In genomic region chr1:173868266-173869107, GRCh38 we compare ENCODE assay signal across 1 cellular context.
A peak's percentile ranks its signal among the peaks of the same experiment; 100 is the strongest.
TF ChIP-seq lines count a peak whose summit lies in the region.

A gene with protein sequence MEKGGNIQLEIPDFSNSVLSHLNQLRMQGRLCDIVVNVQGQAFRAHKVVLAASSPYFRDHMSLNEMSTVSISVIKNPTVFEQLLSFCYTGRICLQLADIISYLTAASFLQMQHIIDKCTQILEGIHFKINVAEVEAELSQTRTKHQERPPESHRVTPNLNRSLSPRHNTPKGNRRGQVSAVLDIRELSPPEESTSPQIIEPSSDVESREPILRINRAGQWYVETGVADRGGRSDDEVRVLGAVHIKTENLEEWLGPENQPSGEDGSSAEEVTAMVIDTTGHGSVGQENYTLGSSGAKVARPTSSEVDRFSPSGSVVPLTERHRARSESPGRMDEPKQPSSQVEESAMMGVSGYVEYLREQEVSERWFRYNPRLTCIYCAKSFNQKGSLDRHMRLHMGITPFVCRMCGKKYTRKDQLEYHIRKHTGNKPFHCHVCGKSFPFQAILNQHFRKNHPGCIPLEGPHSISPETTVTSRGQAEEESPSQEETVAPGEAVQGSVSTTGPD (plus strand): TSS chr1:173868380. CDS start chr1:173870226, 1,846 bp downstream.

TF ChIP-seq in K562, 482 proteins besides CTCF, POLR2A, EP300 and RAD21 (continued from another document and continues in another):
- TF ChIP-seq E2F1 (CRISPR knock-in tag; IDR thresholded peaks at IDR 0.05): peak; percentile 41; the same call in 1 of the 2 replicates
- no peak for TF ChIP-seq ARID2 (IDR thresholded peaks at IDR 0.05)
- TF ChIP-seq, protein P1, sequence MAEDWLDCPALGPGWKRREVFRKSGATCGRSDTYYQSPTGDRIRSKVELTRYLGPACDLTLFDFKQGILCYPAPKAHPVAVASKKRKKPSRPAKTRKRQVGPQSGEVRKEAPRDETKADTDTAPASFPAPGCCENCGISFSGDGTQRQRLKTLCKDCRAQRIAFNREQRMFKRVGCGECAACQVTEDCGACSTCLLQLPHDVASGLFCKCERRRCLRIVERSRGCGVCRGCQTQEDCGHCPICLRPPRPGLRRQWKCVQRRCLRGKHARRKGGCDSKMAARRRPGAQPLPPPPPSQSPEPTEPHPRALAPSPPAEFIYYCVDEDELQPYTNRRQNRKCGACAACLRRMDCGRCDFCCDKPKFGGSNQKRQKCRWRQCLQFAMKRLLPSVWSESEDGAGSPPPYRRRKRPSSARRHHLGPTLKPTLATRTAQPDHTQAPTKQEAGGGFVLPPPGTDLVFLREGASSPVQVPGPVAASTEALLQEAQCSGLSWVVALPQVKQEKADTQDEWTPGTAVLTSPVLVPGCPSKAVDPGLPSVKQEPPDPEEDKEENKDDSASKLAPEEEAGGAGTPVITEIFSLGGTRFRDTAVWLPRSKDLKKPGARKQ (CRISPR knock-in tag; IDR thresholded peaks at IDR 0.05): no peak
- TF ChIP-seq BACH1 (tag; IDR thresholded peaks at IDR 0.05): no peak
- 0 out of 2 replicates have a peak, but pooled peaks have one; percentile 21 for TF ChIP-seq ELF4 (CRISPR knock-in tag; IDR thresholded peaks at IDR 0.05)
- TF ChIP-seq, protein P2, sequence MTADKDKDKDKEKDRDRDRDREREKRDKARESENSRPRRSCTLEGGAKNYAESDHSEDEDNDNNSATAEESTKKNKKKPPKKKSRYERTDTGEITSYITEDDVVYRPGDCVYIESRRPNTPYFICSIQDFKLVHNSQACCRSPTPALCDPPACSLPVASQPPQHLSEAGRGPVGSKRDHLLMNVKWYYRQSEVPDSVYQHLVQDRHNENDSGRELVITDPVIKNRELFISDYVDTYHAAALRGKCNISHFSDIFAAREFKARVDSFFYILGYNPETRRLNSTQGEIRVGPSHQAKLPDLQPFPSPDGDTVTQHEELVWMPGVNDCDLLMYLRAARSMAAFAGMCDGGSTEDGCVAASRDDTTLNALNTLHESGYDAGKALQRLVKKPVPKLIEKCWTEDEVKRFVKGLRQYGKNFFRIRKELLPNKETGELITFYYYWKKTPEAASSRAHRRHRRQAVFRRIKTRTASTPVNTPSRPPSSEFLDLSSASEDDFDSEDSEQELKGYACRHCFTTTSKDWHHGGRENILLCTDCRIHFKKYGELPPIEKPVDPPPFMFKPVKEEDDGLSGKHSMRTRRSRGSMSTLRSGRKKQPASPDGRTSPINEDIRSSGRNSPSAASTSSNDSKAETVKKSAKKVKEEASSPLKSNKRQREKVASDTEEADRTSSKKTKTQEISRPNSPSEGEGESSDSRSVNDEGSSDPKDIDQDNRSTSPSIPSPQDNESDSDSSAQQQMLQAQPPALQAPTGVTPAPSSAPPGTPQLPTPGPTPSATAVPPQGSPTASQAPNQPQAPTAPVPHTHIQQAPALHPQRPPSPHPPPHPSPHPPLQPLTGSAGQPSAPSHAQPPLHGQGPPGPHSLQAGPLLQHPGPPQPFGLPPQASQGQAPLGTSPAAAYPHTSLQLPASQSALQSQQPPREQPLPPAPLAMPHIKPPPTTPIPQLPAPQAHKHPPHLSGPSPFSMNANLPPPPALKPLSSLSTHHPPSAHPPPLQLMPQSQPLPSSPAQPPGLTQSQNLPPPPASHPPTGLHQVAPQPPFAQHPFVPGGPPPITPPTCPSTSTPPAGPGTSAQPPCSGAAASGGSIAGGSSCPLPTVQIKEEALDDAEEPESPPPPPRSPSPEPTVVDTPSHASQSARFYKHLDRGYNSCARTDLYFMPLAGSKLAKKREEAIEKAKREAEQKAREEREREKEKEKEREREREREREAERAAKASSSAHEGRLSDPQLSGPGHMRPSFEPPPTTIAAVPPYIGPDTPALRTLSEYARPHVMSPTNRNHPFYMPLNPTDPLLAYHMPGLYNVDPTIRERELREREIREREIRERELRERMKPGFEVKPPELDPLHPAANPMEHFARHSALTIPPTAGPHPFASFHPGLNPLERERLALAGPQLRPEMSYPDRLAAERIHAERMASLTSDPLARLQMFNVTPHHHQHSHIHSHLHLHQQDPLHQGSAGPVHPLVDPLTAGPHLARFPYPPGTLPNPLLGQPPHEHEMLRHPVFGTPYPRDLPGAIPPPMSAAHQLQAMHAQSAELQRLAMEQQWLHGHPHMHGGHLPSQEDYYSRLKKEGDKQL (CRISPR knock-in tag; IDR thresholded peaks at IDR 0.05; ENCODE audit: borderline replicate concordance): no peak
- peak; percentile 72 for TF ChIP-seq LEF1 (IDR thresholded peaks at IDR 0.05)
- no peak for TF ChIP-seq ZNF3 (CRISPR knock-in tag; IDR thresholded peaks at IDR 0.05)
- TF ChIP-seq, protein P3, sequence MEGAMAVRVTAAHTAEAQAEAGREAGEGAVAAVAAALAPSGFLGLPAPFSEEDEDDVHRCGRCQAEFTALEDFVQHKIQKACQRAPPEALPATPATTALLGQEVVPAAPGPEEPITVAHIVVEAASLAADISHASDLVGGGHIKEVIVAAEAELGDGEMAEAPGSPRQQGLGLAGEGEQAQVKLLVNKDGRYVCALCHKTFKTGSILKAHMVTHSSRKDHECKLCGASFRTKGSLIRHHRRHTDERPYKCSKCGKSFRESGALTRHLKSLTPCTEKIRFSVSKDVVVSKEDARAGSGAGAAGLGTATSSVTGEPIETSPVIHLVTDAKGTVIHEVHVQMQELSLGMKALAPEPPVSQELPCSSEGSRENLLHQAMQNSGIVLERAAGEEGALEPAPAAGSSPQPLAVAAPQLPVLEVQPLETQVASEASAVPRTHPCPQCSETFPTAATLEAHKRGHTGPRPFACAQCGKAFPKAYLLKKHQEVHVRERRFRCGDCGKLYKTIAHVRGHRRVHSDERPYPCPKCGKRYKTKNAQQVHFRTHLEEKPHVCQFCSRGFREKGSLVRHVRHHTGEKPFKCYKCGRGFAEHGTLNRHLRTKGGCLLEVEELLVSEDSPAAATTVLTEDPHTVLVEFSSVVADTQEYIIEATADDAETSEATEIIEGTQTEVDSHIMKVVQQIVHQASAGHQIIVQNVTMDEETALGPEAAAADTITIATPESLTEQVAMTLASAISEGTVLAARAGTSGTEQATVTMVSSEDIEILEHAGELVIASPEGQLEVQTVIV (CRISPR knock-in tag; IDR thresholded peaks at IDR 0.05; ENCODE audit: borderline replicate concordance): no peak
- no peak for TF ChIP-seq JUNB (CRISPR knock-in tag; conservative IDR thresholded peaks at IDR 0.05)
- TF ChIP-seq ZNF217 (CRISPR knock-in tag; IDR thresholded peaks at IDR 0.05): no peak
- TF ChIP-seq JUND (IDR thresholded peaks at IDR 0.05; ENCODE audit: borderline replicate concordance, low read depth, low read length): 0 out of 2 replicates have a peak, but pooled peaks have one; percentile 8
- no peak; the same call in 2 of the 3 replicates for TF ChIP-seq JUND (tag; IDR thresholded peaks at IDR 0.05; ENCODE audit: borderline replicate concordance, low read depth, low read length)
- TF ChIP-seq FOXJ3 (CRISPR knock-in tag; IDR thresholded peaks at IDR 0.05): no peak
- 0 out of 2 replicates have a peak, but pooled peaks have one; percentile 38 for TF ChIP-seq LARP7 (IDR thresholded peaks at IDR 0.05)
- peak in 1 of 2 experiments; percentile 80; a peak in 1 of 4 replicates for TF ChIP-seq KDM1A (IDR thresholded peaks at IDR 0.05)
- no peak for TF ChIP-seq POLR2B (IDR thresholded peaks at IDR 0.05; ENCODE audit: low read depth, partially characterized antibody)
- TF ChIP-seq UBTF (IDR thresholded peaks at IDR 0.05; ENCODE audit: borderline replicate concordance in 1 of 2, low read depth in 2 of 2, low read length in 2 of 2): no peak
- TF ChIP-seq FOXK1 (CRISPR knock-in tag; IDR thresholded peaks at IDR 0.05; ENCODE audit: borderline replicate concordance): no peak
- TF ChIP-seq HLTF (IDR thresholded peaks at IDR 0.05): peak; percentile 61
- peak; percentile 25 for TF ChIP-seq TAL1 (IDR thresholded peaks at IDR 0.05)
- TF ChIP-seq ARID3A (IDR thresholded peaks at IDR 0.05; ENCODE audit: borderline replicate concordance, low read depth, low read length): no peak
- no peak for TF ChIP-seq RFX5 (IDR thresholded peaks at IDR 0.05; ENCODE audit: low read depth, low read length)
- TF ChIP-seq TSC22D4 (tag; IDR thresholded peaks at IDR 0.05): no peak
- no peak for TF ChIP-seq CCAR2 (IDR thresholded peaks at IDR 0.05; ENCODE audit: low read depth, low read length)
- peak; percentile 46; the same call in 1 of the 2 replicates for TF ChIP-seq ZSCAN32 (CRISPR knock-in tag; IDR thresholded peaks at IDR 0.05)
- peak; percentile 50 for TF ChIP-seq BRD9 (IDR thresholded peaks at IDR 0.05; ENCODE audit: low read depth, partially characterized antibody)
- TF ChIP-seq, protein P4, sequence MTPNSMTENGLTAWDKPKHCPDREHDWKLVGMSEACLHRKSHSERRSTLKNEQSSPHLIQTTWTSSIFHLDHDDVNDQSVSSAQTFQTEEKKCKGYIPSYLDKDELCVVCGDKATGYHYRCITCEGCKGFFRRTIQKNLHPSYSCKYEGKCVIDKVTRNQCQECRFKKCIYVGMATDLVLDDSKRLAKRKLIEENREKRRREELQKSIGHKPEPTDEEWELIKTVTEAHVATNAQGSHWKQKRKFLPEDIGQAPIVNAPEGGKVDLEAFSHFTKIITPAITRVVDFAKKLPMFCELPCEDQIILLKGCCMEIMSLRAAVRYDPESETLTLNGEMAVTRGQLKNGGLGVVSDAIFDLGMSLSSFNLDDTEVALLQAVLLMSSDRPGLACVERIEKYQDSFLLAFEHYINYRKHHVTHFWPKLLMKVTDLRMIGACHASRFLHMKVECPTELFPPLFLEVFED (CRISPR knock-in tag; conservative IDR thresholded peaks at IDR 0.05): no peak
- peak; percentile 55 for TF ChIP-seq ARID1B (IDR thresholded peaks at IDR 0.05)
- TF ChIP-seq TAF15 (IDR thresholded peaks at IDR 0.05; ENCODE audit: low read depth, low read length): no peak
- TF ChIP-seq NCOA2 (IDR thresholded peaks at IDR 0.05; ENCODE audit: partially characterized antibody in 2 of 2): no peak
- TF ChIP-seq WHSC1 (IDR thresholded peaks at IDR 0.05; ENCODE audit: low read length): no peak
- no peak for TF ChIP-seq ZNF212 (CRISPR knock-in tag; IDR thresholded peaks at IDR 0.05)
- no peak for TF ChIP-seq EHMT2 (IDR thresholded peaks at IDR 0.05)
- TF ChIP-seq HNRNPH1 (optimal IDR thresholded peaks at IDR 0.05; ENCODE audit: low read depth, low read length): no peak
- TF ChIP-seq SAFB (IDR thresholded peaks at IDR 0.05; ENCODE audit: borderline replicate concordance, low read depth, low read length): no peak; the same call in 1 of the 2 replicates
- TF ChIP-seq CHD2 (IDR thresholded peaks at IDR 0.05; ENCODE audit: low read depth, low read length): peak; percentile 43
- TF ChIP-seq JUN (IDR thresholded peaks at IDR 0.05; ENCODE audit: borderline replicate concordance, low read depth, low read length): no peak
- TF ChIP-seq JUN (CRISPR knock-in tag; IDR thresholded peaks at IDR 0.05; ENCODE audit: borderline replicate concordance): no peak
